In the genomic region with DNA sequence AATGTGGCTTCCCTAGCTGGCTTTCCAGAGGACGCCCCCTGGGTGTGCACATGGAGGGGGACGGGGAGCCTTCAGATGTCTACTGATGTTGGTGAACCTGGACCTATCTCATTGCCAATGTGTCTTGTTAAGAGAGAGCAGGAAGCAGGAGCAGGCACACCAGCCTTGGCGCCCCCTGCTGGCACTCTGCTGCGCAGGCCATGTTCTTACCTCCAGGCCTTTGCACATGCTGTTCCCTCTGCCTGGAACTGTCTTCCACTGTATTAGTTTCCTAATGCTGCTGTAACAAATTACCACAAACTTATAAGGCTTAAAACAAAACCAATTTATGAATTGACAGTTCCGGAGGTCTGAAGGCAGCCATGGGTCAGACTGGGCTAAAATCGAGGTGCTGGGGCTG, we compare ENCODE assay signal across 2 cellular contexts.
A peak's percentile ranks its signal among the peaks of the same experiment; 100 is the strongest.
TF ChIP-seq lines count a peak whose summit lies in the region.

No MANE protein-coding gene starts in this region.

TF ChIP-seq in HCT116, 20 proteins besides CTCF, POLR2A, EP300 and RAD21:
- TF ChIP-seq, protein P1, sequence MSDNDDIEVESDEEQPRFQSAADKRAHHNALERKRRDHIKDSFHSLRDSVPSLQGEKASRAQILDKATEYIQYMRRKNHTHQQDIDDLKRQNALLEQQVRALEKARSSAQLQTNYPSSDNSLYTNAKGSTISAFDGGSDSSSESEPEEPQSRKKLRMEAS (IDR thresholded peaks at IDR 0.05): no peak
- TF ChIP-seq FOSL1 (IDR thresholded peaks at IDR 0.05; ENCODE audit: low read depth): no peak
- TF ChIP-seq, protein P2, sequence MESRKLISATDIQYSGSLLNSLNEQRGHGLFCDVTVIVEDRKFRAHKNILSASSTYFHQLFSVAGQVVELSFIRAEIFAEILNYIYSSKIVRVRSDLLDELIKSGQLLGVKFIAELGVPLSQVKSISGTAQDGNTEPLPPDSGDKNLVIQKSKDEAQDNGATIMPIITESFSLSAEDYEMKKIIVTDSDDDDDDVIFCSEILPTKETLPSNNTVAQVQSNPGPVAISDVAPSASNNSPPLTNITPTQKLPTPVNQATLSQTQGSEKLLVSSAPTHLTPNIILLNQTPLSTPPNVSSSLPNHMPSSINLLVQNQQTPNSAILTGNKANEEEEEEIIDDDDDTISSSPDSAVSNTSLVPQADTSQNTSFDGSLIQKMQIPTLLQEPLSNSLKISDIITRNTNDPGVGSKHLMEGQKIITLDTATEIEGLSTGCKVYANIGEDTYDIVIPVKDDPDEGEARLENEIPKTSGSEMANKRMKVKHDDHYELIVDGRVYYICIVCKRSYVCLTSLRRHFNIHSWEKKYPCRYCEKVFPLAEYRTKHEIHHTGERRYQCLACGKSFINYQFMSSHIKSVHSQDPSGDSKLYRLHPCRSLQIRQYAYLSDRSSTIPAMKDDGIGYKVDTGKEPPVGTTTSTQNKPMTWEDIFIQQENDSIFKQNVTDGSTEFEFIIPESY (IDR thresholded peaks at IDR 0.05; ENCODE audit: extremely low read depth, insufficient replicate concordance, low read length): no peak
- TF ChIP-seq, protein P3, sequence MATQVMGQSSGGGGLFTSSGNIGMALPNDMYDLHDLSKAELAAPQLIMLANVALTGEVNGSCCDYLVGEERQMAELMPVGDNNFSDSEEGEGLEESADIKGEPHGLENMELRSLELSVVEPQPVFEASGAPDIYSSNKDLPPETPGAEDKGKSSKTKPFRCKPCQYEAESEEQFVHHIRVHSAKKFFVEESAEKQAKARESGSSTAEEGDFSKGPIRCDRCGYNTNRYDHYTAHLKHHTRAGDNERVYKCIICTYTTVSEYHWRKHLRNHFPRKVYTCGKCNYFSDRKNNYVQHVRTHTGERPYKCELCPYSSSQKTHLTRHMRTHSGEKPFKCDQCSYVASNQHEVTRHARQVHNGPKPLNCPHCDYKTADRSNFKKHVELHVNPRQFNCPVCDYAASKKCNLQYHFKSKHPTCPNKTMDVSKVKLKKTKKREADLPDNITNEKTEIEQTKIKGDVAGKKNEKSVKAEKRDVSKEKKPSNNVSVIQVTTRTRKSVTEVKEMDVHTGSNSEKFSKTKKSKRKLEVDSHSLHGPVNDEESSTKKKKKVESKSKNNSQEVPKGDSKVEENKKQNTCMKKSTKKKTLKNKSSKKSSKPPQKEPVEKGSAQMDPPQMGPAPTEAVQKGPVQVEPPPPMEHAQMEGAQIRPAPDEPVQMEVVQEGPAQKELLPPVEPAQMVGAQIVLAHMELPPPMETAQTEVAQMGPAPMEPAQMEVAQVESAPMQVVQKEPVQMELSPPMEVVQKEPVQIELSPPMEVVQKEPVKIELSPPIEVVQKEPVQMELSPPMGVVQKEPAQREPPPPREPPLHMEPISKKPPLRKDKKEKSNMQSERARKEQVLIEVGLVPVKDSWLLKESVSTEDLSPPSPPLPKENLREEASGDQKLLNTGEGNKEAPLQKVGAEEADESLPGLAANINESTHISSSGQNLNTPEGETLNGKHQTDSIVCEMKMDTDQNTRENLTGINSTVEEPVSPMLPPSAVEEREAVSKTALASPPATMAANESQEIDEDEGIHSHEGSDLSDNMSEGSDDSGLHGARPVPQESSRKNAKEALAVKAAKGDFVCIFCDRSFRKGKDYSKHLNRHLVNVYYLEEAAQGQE (IDR thresholded peaks at IDR 0.05; ENCODE audit: low read depth): no peak
- TF ChIP-seq YY1 (IDR thresholded peaks at IDR 0.05; ENCODE audit: extremely low read depth, insufficient replicate concordance, low read depth, low read length): no peak
- no peak for TF ChIP-seq CBX3 (IDR thresholded peaks at IDR 0.05; ENCODE audit: low read depth)
- TF ChIP-seq SRF (IDR thresholded peaks at IDR 0.05; ENCODE audit: low read depth): no peak

TF ChIP-seq in HepG2, 621 proteins besides CTCF, POLR2A, EP300 and RAD21:
- no peak for TF ChIP-seq JUNB (CRISPR knock-in tag; IDR thresholded peaks at IDR 0.05; ENCODE audit: borderline replicate concordance)
- peak; percentile 96 for TF ChIP-seq ZNF12 (CRISPR knock-in tag; IDR thresholded peaks at IDR 0.05)
- peak; percentile 36 for TF ChIP-seq STAG1 (CRISPR knock-in tag; IDR thresholded peaks at IDR 0.05)
